Comparison of ENCODE assay signal across 8 cellular contexts in genomic region chr11:118928108-118928869, GRCh38. TPM values are rescaled to one million over a fixed set of nuclear protein-coding genes. Genes with fewer than 3 reads are reported as not detected.
DNase-seq lines count a peak whose midpoint lies in the region; ATAC-seq and TF ChIP-seq lines count a peak whose summit lies in the region.

No MANE protein-coding gene starts in this region.

- peaks cover 3 to 16% of the 10 kb centered on the region in 2 donors for H3K4me1 ChIP-seq in ascending aorta

- H3K27ac ChIP-seq in ascending aorta = peak overlapping the region; percentile 97 to 98

- peak overlapping the region; percentile 94 for H3K27ac Mint-ChIP-seq in T-helper 2 cell treated with Interferon-gamma antibody and Interleukin-4, amounts not matched to agents 5 μg/mL and 100 μg/mL, for 36 hours

- H3K4me3 ChIP-seq in ascending aorta = peak overlapping the region; percentile 80 to 82

- TF ChIP-seq CTCF in GM13976 (IDR thresholded peaks at IDR 0.05; ENCODE audit: borderline replicate concordance, control extremely low read depth, extremely low read depth, insufficient read depth, missing control alignments) = peak; percentile 90
- TF ChIP-seq CTCF in ascending aorta (IDR thresholded peaks at IDR 0.05) = peak; percentile 92 to 97 (median 94)

- DNase-seq in GM13976 (ENCODE audit: low spot score) (peak; percentile 95), NCI-H2029 (lab: John Stamatoyannopoulos, UW) (peak; percentile 87), ascending aorta (ENCODE audit: low spot score in 2 of 2) (peak; percentile 93 to 97), hepatic stellate cell (ENCODE audit: low spot score) (peak; percentile 99), retina (peak; percentile 95), mesenteric fat pad (ENCODE audit: low spot score) (no peak)
- peak; percentile 87 for DNase-seq in T-helper 2 cell treated with Interferon-gamma antibody and Interleukin-4, amounts not matched to agents 5 μg/mL and 100 μg/mL, for 36 hours (ENCODE audit: low spot score)

- no peaks in the 10 kb centered on the region for H3K9me3 Mint-ChIP-seq in T-helper 2 cell treated with Interferon-gamma antibody and Interleukin-4, amounts not matched to agents 5 μg/mL and 100 μg/mL, for 36 hours

- H3K36me3 Mint-ChIP-seq in T-helper 2 cell treated with Interferon-gamma antibody and Interleukin-4, amounts not matched to agents 5 μg/mL and 100 μg/mL, for 36 hours (ENCODE audit: low read depth) = peaks cover 10% of the 10 kb centered on the region

- in situ Hi-C loops in GM13976 (cut with MboI; ENCODE audit: low sequenced_read_pairs, unreplicated experiment) = no loop called here

- peak; percentile 35 for ATAC-seq in HG02981 (IDR thresholded peaks at IDR 0.05; ENCODE audit: unreplicated experiment)

- no peaks in the 10 kb centered on the region for H3K9me3 ChIP-seq in ascending aorta

- intact Hi-C loops in ascending aorta (cut with DNase I) = loop anchor here (1.0 to 5.0 kb wide), 4 partner anchors 21 to 389 kb away; partner anchors contain the start of genes DDX6 and MCAM

- no peaks in the 10 kb centered on the region for H3K36me3 ChIP-seq in ascending aorta

- H3K27me3 ChIP-seq in ascending aorta = no peaks in the 10 kb centered on the region

- H3K27me3 Mint-ChIP-seq in T-helper 2 cell treated with Interferon-gamma antibody and Interleukin-4, amounts not matched to agents 5 μg/mL and 100 μg/mL, for 36 hours (ENCODE audit: low read depth) = peaks cover 5% of the 10 kb centered on the region

- H3K4me1 Mint-ChIP-seq in T-helper 2 cell treated with Interferon-gamma antibody and Interleukin-4, amounts not matched to agents 5 μg/mL and 100 μg/mL, for 36 hours (ENCODE audit: low read depth) = peaks cover 56% of the 10 kb centered on the region

- H3K4me3 Mint-ChIP-seq in T-helper 2 cell treated with Interferon-gamma antibody and Interleukin-4, amounts not matched to agents 5 μg/mL and 100 μg/mL, for 36 hours = peak overlapping the region; percentile 98

RNA-seq across cellular contexts. Expression of gene BCL9L, which starts 2.6 kb away (rescaled TPM):
- total RNA-seq in ascending aorta = 46.5 TPM
- total RNA-seq in mesenteric fat pad = 86.4 TPM

RNA-seq across cellular contexts. Expression of gene UPK2, which starts 27.8 kb away (rescaled TPM):
- total RNA-seq in ascending aorta (not detected), mesenteric fat pad (not detected)

RNA-seq across cellular contexts. Expression of gene FOXR1, which starts 43.3 kb away (rescaled TPM):
- total RNA-seq in ascending aorta (not detected), mesenteric fat pad (not detected)

RNA-seq across cellular contexts. Expression of gene CXCR5, which starts 44.6 kb away (rescaled TPM):
- total RNA-seq in ascending aorta (not detected), mesenteric fat pad (not detected)
